In genomic region chr16:6709736-6710135, GRCh38 we compare ENCODE assay signal across 22 cellular contexts.
A peak's percentile ranks its signal among the peaks of the same experiment; 100 is the strongest.
DNase-seq lines count a peak whose midpoint lies in the region; ATAC-seq lines count a peak whose summit lies in the region.
"Had no signal": no experiment of that assay in that cellular context is flagged by ENCODE, and none has a peak within 500 bp of the region (broad histone marks: within the 10 kb centered on the region; RNA-seq: fewer than 3 reads in every experiment).

No MANE protein-coding gene starts in this region.

- H3K9me3 ChIP-seq in effector memory CD4-positive, alpha-beta T cell (ENCODE audit: control insufficient read depth, low read length) = no peaks in the 10 kb centered on the region
- H3K9me3 ChIP-seq: BE2C had no signal

- ATAC-seq in HG03196 (IDR thresholded peaks at IDR 0.05; ENCODE audit: unreplicated experiment) (no peak), GM21737 (IDR thresholded peaks at IDR 0.05; ENCODE audit: unreplicated experiment) (no peak), HG02884 (IDR thresholded peaks at IDR 0.05; ENCODE audit: unreplicated experiment) (no peak)

- no peaks in the 10 kb centered on the region for H3K27me3 ChIP-seq in effector memory CD4-positive, alpha-beta T cell (replicated peaks; ENCODE audit: control insufficient read depth, insufficient read depth, low read length, poor library complexity, severe bottlenecking)
- H3K27me3 ChIP-seq: BE2C, BLaER1 had no signal

- no peaks in the 10 kb centered on the region for H3K36me3 ChIP-seq in effector memory CD4-positive, alpha-beta T cell (ENCODE audit: control insufficient read depth, insufficient read depth, low read length)
- H3K36me3 ChIP-seq: BE2C, BLaER1 had no signal

- H3K4me3 ChIP-seq in effector memory CD4-positive, alpha-beta T cell (ENCODE audit: insufficient read depth, low read depth, low read length, poor library complexity, severe bottlenecking) = no peak overlapping the region
- H3K4me3 ChIP-seq: BLaER1 had no signal

- peak overlapping the region; percentile 12 for H3K27ac ChIP-seq in angular gyrus (ENCODE audit: low read depth, low read length)
- no peak overlapping the region for H3K27ac ChIP-seq in effector memory CD4-positive, alpha-beta T cell (ENCODE audit: insufficient read depth, low read length, poor library complexity, severe bottlenecking)
- H3K27ac ChIP-seq: BLaER1 had no signal

- DNase-seq in cerebellar cortex (ENCODE audit: low spot score) (peak; percentile 98), cerebellum (ENCODE audit: low spot score) (peak; percentile 87)
- no peak for DNase-seq in effector memory CD4-positive, alpha-beta T cell
- DNase-seq: 8988T; ACHN; BE2C; CD4-positive, alpha-beta memory T cell; CD4-positive, CD25-positive, alpha-beta regulatory T cell; CD8-positive, alpha-beta memory T cell; COR-L47; DMS 273 treated with DMSO at 0.1 percent for 48 hours; DMS153; DMS53; DMS79; DND-41; EL; GF-D8 had no signal

- H3K4me1 ChIP-seq in effector memory CD4-positive, alpha-beta T cell (ENCODE audit: control insufficient read depth, insufficient read depth, low read length, poor library complexity, severe bottlenecking) = no peaks in the 10 kb centered on the region
- H3K4me1 ChIP-seq: BE2C, BLaER1 had no signal

Comparison
In these comparisons a context has a peak if more than half of its experiments do, and no peak if none do; other contexts are left out.
1. DNase-seq: peak in cerebellar cortex (single experiment) and cerebellum (single experiment); none in effector memory CD4-positive, alpha-beta T cell (0 of 3).